ENCODE assay signal across 21 cellular contexts in the genomic region with DNA sequence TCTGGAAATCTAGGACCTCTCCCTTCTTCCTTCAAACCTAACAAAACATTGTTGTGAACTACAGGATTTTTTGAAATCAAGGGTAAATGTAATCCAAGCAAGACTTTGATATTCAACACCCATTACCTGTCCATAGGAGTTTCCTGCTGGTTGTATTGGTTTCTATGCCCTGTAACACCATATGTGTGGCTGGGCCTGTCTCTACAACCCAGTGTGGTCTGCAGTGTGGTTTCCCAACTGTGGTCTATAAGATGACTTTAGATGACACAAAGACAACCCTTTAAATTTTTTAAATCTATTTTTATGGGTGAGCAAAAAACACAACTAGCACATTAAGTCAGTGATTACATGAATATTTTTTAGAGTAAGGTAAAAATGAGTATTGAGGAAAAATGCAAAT.
"Had no signal": no experiment of that assay in that cellular context is flagged by ENCODE, and none has a peak within 500 bp of the region (broad histone marks: within the 10 kb centered on the region; RNA-seq: fewer than 3 reads in every experiment).

No MANE protein-coding gene starts in this region.

- H3K9me3 Mint-ChIP-seq: activated naive CD4-positive, alpha-beta T cell treated with anti-CD3 and anti-CD28 coated beads, Interleukin-2, amount 50 U/mL, for 24 hours had no signal

- H3K36me3 ChIP-seq: adrenal gland, suprapubic skin had no signal

- H3K27me3 ChIP-seq: adrenal gland, heart left ventricle, suprapubic skin, tibial nerve had no signal

- H3K4me1 ChIP-seq: adrenal gland, parathyroid adenoma, suprapubic skin, tibial nerve had no signal

- H3K4me3 ChIP-seq: adrenal gland, coronary artery, heart left ventricle, suprapubic skin, tibial nerve had no signal

- FAIRE-seq: bronchial epithelial cell had no signal

- DNase-seq: activated CD4-positive, alpha-beta T cell treated with anti-CD3 and anti-CD28 coated beads, Interleukin-2, amount 50 U/mL, for 1 hour; activated gamma-delta T cell treated with Interleukin-2 at 50 U/mL for 16 hours; activated T-cell treated with anti-CD3 and anti-CD28 coated beads, Interleukin-2, amount 50 U/mL, for 1 hour; adrenal gland; cerebellar nuclear complex; heart left ventricle; islet precursor cell; left cardiac atrium; mesenchymal stem cell; nephron progenitor cell; right cardiac atrium; stimulated activated CD4-positive, alpha-beta T cell treated with anti-CD3 and anti-CD28 coated beads, Interleukin-4, amount 100 ng/mL, for 24 hours had no signal

- H3K27ac ChIP-seq: adrenal gland, coronary artery, epithelial cell of prostate, heart left ventricle, parathyroid adenoma, suprapubic skin, tibial nerve had no signal

- H3K27me3 Mint-ChIP-seq: activated naive CD4-positive, alpha-beta T cell treated with anti-CD3 and anti-CD28 coated beads, Interleukin-2, amount 50 U/mL, for 24 hours; stimulated activated naive CD8-positive, alpha-beta T cell treated with anti-CD3 and anti-CD28 coated beads, Interleukin-15, Interleukin-2, amounts not matched to agents 100 ng/mL and 50 ng/mL, for 24 hours had no signal

- ATAC-seq: activated CD4-positive, CD25-positive, alpha-beta regulatory T cell treated with anti-CD3 and anti-CD28 coated beads, Interleukin-2, amount 50 U/mL, for 24 hours; heart left ventricle; left cardiac atrium; right cardiac atrium had no signal

- H3K27ac Mint-ChIP-seq: activated naive CD4-positive, alpha-beta T cell treated with anti-CD3 and anti-CD28 coated beads, Interleukin-2, amount 50 U/mL, for 24 hours; nephron progenitor cell; stimulated activated naive CD8-positive, alpha-beta T cell treated with anti-CD3 and anti-CD28 coated beads, Interleukin-15, Interleukin-2, amounts not matched to agents 100 ng/mL and 50 ng/mL, for 24 hours had no signal

- H3K9me3 ChIP-seq: adrenal gland had no signal

- H3K4me3 Mint-ChIP-seq: activated naive CD4-positive, alpha-beta T cell treated with anti-CD3 and anti-CD28 coated beads, Interleukin-2, amount 50 U/mL, for 24 hours; nephron progenitor cell; stimulated activated naive CD8-positive, alpha-beta T cell treated with anti-CD3 and anti-CD28 coated beads, Interleukin-15, Interleukin-2, amounts not matched to agents 100 ng/mL and 50 ng/mL, for 24 hours had no signal
